ENCODE assay signal across 8 cellular contexts in the genomic region with DNA sequence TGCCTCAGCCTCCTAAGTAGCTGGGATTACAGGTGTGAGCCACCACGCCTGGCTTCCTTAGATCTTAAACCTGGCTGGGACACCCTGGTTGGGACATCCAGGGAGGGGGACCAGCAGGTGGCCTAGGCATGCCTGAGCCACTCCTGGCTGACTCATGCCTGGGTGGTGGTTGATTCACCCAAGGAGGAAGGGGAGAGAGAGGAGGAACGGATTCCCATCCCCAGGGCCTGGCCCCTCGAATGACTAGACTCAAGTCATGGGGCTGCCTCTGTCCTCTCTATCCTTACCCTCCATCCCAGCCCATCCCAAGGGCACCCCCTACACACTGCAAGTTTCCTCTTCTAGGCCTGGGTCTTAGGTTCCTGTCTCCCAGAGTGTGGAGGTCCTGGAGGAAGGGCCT. TPM values are rescaled to one million over a fixed set of nuclear protein-coding genes. Genes with fewer than 3 reads are reported as not detected.
DNase-seq lines count a peak whose midpoint lies in the region; ATAC-seq and TF ChIP-seq lines count a peak whose summit lies in the region.

No MANE protein-coding gene starts in this region.

- H3K9me3 ChIP-seq in gastroesophageal sphincter, result no peaks in the 10 kb centered on the region

- DNase-seq in DMS 273 (lab: John Stamatoyannopoulos, UW; ENCODE audit: unreplicated experiment) (peak; percentile 49), DMS 273 treated with DMSO at 0.1 percent for 48 hours (lab: John Stamatoyannopoulos, UW) (no peak), NCI-H146 treated with DMSO at 0.1 percent for 48 hours (lab: John Stamatoyannopoulos, UW; ENCODE audit: unreplicated experiment) (no peak)
- DNase-seq in activated CD4-positive, alpha-beta T cell treated with anti-CD3 and anti-CD28 coated beads, Interleukin-2, amount 50 U/mL, for 4 hours, result peak; percentile 48 to 51
- DNase-seq in stimulated activated naive B cell treated with anti-CD40 and anti-IgM and Interleukin-4, amounts not matched to agents 10 μg/mL and 1 μg/mL and 100 μg/mL, for 72 hours, result no peak
- no peak for DNase-seq in NK-92 treated with Interleukin-12 subunit alpha and Interleukin-12 subunit beta, amount 100 ng/mL, for 24 hours (lab: John Stamatoyannopoulos, UW)

- H3K27me3 Mint-ChIP-seq in stimulated activated naive B cell treated with anti-CD40 and anti-IgM and Interleukin-4, amounts not matched to agents 10 μg/mL and 1 μg/mL and 100 μg/mL, for 72 hours, result no peaks in the 10 kb centered on the region

- H3K27ac ChIP-seq in gastroesophageal sphincter, result peak overlapping the region; percentile 73 to 92 (median 90)

- peaks cover 7 to 33% of the 10 kb centered on the region in 2 donors for H3K36me3 Mint-ChIP-seq in stimulated activated naive B cell treated with anti-CD40 and anti-IgM and Interleukin-4, amounts not matched to agents 10 μg/mL and 1 μg/mL and 100 μg/mL, for 72 hours

- no peaks in the 10 kb centered on the region for H3K9me3 Mint-ChIP-seq in stimulated activated naive B cell treated with anti-CD40 and anti-IgM and Interleukin-4, amounts not matched to agents 10 μg/mL and 1 μg/mL and 100 μg/mL, for 72 hours

- no peak for TF ChIP-seq POLR2A in gastroesophageal sphincter (IDR thresholded peaks at IDR 0.05)

- no peak overlapping the region for H3K4me3 ChIP-seq in gastroesophageal sphincter

- H3K27me3 ChIP-seq in gastroesophageal sphincter, result no peaks in the 10 kb centered on the region

- peaks cover 74 to 90% of the 10 kb centered on the region in 2 donors for H3K4me1 Mint-ChIP-seq in stimulated activated naive B cell treated with anti-CD40 and anti-IgM and Interleukin-4, amounts not matched to agents 10 μg/mL and 1 μg/mL and 100 μg/mL, for 72 hours

- H3K36me3 ChIP-seq in gastroesophageal sphincter, result no peaks in the 10 kb centered on the region

- WGBS in gastroesophageal sphincter (ENCODE audit: low coverage in 1 of 2), 2 donors, result 66% methylated on average over 2 of the region's 3 CpGs; no CpG with 5 or more reads in 1 of the 2 donors

- H3K4me3 Mint-ChIP-seq in stimulated activated naive B cell treated with anti-CD40 and anti-IgM and Interleukin-4, amounts not matched to agents 10 μg/mL and 1 μg/mL and 100 μg/mL, for 72 hours, result no peak overlapping the region

- no peak for TF ChIP-seq CTCF in gastroesophageal sphincter (IDR thresholded peaks at IDR 0.05)

- no peak for TF ChIP-seq EP300 in gastroesophageal sphincter (IDR thresholded peaks at IDR 0.05)

- H3K4me1 ChIP-seq in gastroesophageal sphincter, result peaks cover 26 to 100% (median 82%) of the 10 kb centered on the region in 3 donors

- ATAC-seq in gastroesophageal sphincter (no peak), GM21786 (IDR thresholded peaks at IDR 0.05; ENCODE audit: unreplicated experiment) (no peak)
- ATAC-seq in stimulated activated naive B cell treated with anti-CD40 and anti-IgM and Interleukin-4, amounts not matched to agents 10 μg/mL and 1 μg/mL and 100 μg/mL, for 72 hours (replicated peaks), result no peak

- peak overlapping the region; percentile 95 for H3K27ac Mint-ChIP-seq in stimulated activated naive B cell treated with anti-CD40 and anti-IgM and Interleukin-4, amounts not matched to agents 10 μg/mL and 1 μg/mL and 100 μg/mL, for 72 hours

RNA-seq across cellular contexts. Expression of a gene that starts 12.7 kb away (rescaled TPM):
- total RNA-seq in gastroesophageal sphincter, result 10 to 100 TPM in 3 of 4 donors, 1 to 10 TPM in 1; 7.0 to 22.0 (median 16.3) TPM

RNA-seq across cellular contexts. Expression of a gene that starts 30.4 kb away (rescaled TPM):
- total RNA-seq in gastroesophageal sphincter, result 10 to 100 TPM in 2 of 4 donors, 1 to 10 TPM in 2; 8.9 to 15.0 (median 11.2) TPM

RNA-seq across cellular contexts. Expression of a gene that starts 37.5 kb away (rescaled TPM):
- 1 to 10 TPM in 2 of 4 donors, under 1 TPM in 1, not detected in 1; 0.66 to 3.4 (median 3.1) TPM for total RNA-seq in gastroesophageal sphincter

RNA-seq across cellular contexts. Expression of a gene that starts 51.2 kb away (rescaled TPM):
- total RNA-seq in gastroesophageal sphincter, result 10 to 100 TPM; 25.2 to 49.7 (median 31.7) TPM

Comparison
In these comparisons a context has a peak if more than half of its experiments do, and no peak if none do; other contexts are left out.
1. DNase-seq: peak in DMS 273 (single experiment) and activated CD4-positive, alpha-beta T cell treated with anti-CD3 and anti-CD28 coated beads, Interleukin-2, amount 50 U/mL, for 4 hours (2 of 2); none in DMS 273 treated with DMSO at 0.1 percent for 48 hours (single experiment), stimulated activated naive B cell treated with anti-CD40 and anti-IgM and Interleukin-4, amounts not matched to agents 10 μg/mL and 1 μg/mL and 100 μg/mL, for 72 hours (single experiment), NCI-H146 treated with DMSO at 0.1 percent for 48 hours (single experiment) and NK-92 treated with Interleukin-12 subunit alpha and Interleukin-12 subunit beta, amount 100 ng/mL, for 24 hours (single experiment).